ENCODE assay signal across 9 cellular contexts in the genomic region with DNA sequence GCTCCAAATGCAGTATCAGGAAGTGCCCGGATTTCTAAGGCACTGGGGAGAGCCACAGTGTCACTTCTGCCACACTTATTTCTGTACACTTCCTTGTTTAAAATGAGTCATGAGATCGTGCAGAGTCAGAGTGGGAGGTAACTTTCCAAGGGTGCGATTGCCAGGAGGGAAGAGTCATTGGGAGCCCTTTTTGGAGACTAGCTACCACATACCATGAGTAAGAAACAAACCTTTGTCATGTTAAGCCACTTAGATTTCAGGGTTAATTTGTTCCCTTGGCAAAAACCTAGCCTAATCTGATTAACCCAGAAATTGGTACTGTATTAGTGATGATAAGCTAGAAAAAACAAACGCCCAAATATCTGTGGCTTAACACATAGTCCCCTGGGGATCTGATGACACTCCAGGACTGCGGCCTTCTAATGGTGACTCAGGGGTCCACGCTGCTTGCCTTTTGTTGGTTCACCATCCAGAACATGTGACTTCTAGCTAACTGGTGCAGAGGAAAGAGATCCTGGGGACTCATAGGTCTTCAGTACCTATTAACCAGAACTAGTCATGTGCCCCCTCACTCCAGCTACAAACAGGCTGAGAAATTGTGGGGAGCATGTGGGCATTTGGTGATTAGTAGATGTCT. TPM values are rescaled to one million over a fixed set of nuclear protein-coding genes. Genes with fewer than 3 reads are reported as not detected.
DNase-seq lines count a peak whose midpoint lies in the region; ATAC-seq and TF ChIP-seq lines count a peak whose summit lies in the region.
"Had no signal": no experiment of that assay in that cellular context is flagged by ENCODE, and none has a peak within 500 bp of the region (broad histone marks: within the 10 kb centered on the region; RNA-seq: fewer than 3 reads in every experiment).

No MANE protein-coding gene starts in this region.

- TF ChIP-seq CTCF in Calu3 (IDR thresholded peaks at IDR 0.05; ENCODE audit: unreplicated experiment) (no peak), sigmoid colon (IDR thresholded peaks at IDR 0.05) (no peak)

- no peak for TF ChIP-seq EP300 in sigmoid colon (IDR thresholded peaks at IDR 0.05)

- 39 to 60% methylated on average over 6 of the region's 6 CpGs for WGBS in sigmoid colon, 2 donors

- H3K27ac Mint-ChIP-seq in Calu3 (ENCODE audit: unreplicated experiment): peak overlapping the region; percentile 97

- no peaks in the 10 kb centered on the region for H3K27me3 Mint-ChIP-seq in Calu3 (ENCODE audit: unreplicated experiment)

- ATAC-seq in HG03469 (IDR thresholded peaks at IDR 0.05; ENCODE audit: unreplicated experiment): peak; percentile 81
- ATAC-seq in HG02852 (IDR thresholded peaks at IDR 0.05; ENCODE audit: unreplicated experiment): no peak

- H3K27me3 ChIP-seq in mucosa of rectum (ENCODE audit: control insufficient read depth in 2 of 2, insufficient read depth in 2 of 2, low read length in 2 of 2) (no peaks in the 10 kb centered on the region), sigmoid colon (no peaks in the 10 kb centered on the region)

- peaks cover 5% of the 10 kb centered on the region for H3K36me3 Mint-ChIP-seq in Calu3 (ENCODE audit: insufficient read depth, unreplicated experiment)

- no peak for TF ChIP-seq POLR2A in sigmoid colon (IDR thresholded peaks at IDR 0.05)

- H3K9me3 Mint-ChIP-seq in Calu3 (ENCODE audit: low read depth, unreplicated experiment): peaks cover 2% of the 10 kb centered on the region

- CTCF ChIA-PET in Calu3 (lab: Charles Lee): interaction anchor here (0.6 kb wide), 1 partner anchor 105 kb away, joined by 3 read pairs; no protein-coding TSS in a partner anchor

- H3K4me1 ChIP-seq in mucosa of rectum (ENCODE audit: control insufficient read depth in 2 of 2, insufficient read depth in 2 of 2, low read length in 2 of 2) (peaks cover 3 to 11% of the 10 kb centered on the region in 2 donors), sigmoid colon (peaks cover 0 to 16% (median 5%) of the 10 kb centered on the region in 4 donors)

- H3K36me3 ChIP-seq in mucosa of rectum (ENCODE audit: control insufficient read depth in 2 of 2, insufficient read depth in 2 of 2, low read length in 2 of 2) (no peaks in the 10 kb centered on the region), sigmoid colon (no peaks in the 10 kb centered on the region)

- peak; percentile 68 for DNase-seq in Calu3
- DNase-seq in astrocyte of the hippocampus (ENCODE audit: low read depth, low spot score): peak; percentile 87
- DNase-seq in stimulated activated CD4-positive, alpha-beta T cell treated with anti-CD3 and anti-CD28 coated beads, Interleukin-2, amount 100 ng/mL, for 24 hours: no peak
- DNase-seq in sigmoid colon: no peak
- no peak for DNase-seq in amygdala (lab: John Stamatoyannopoulos, UW)
- DNase-seq: NCI-H510A treated with DMSO at 0.1 percent for 48 hours had no signal

- H3K27ac ChIP-seq in mucosa of rectum (ENCODE audit: low read depth in 2 of 2, low read length in 2 of 2): peak overlapping the region; percentile 64 to 71
- no peak overlapping the region for H3K27ac ChIP-seq in sigmoid colon

- H3K9ac ChIP-seq in mucosa of rectum (ENCODE audit: low read depth in 1 of 2, low read length in 2 of 2): no peak overlapping the region

- no peaks in the 10 kb centered on the region for H3K9me3 ChIP-seq in mucosa of rectum (ENCODE audit: control insufficient read depth in 2 of 2, low read length in 2 of 2)
- no peaks in the 10 kb centered on the region for H3K9me3 ChIP-seq in sigmoid colon

- no TSS peak for BruUV-seq in Calu3 (replicated peaks; lab: Mats Ljungman, UMichigan)

- intact Hi-C loops in Calu3 (cut with micrococcal nuclease; ENCODE audit: unreplicated experiment) (loop anchor here (5.0 to 10.0 kb wide), 2 partner anchors 46 to 87 kb away; no protein-coding TSS in a partner anchor), sigmoid colon (cut with DNase I) (no loop called here)

- H3K4me3 Mint-ChIP-seq in Calu3 (ENCODE audit: low read depth, unreplicated experiment): peak overlapping the region; percentile 13

- H3K4me3 ChIP-seq in mucosa of rectum (ENCODE audit: low read length in 2 of 2) (peak overlapping the region; percentile 9 to 22), sigmoid colon (no peak overlapping the region)

- H3K4me1 Mint-ChIP-seq in Calu3 (ENCODE audit: low read depth, unreplicated experiment): peaks cover 23% of the 10 kb centered on the region

RNA-seq across cellular contexts. Expression of gene TLE1, which starts 48.6 kb away (rescaled TPM):
- total RNA-seq in Calu3 (2022) (46.1 and 46.2 TPM in 2 replicates), sigmoid colon (10 to 100 TPM; 45.7 to 54.6 (median 50.6) TPM)
- polyA plus RNA-seq in sigmoid colon: 10 to 100 TPM; 28.9 to 43.4 (median 30.0) TPM

Comparison
In these comparisons a context has a peak if more than half of its experiments do, and no peak if none do; other contexts are left out.
1. DNase-seq: peak in Calu3 (single experiment) and astrocyte of the hippocampus (single experiment); none in stimulated activated CD4-positive, alpha-beta T cell treated with anti-CD3 and anti-CD28 coated beads, Interleukin-2, amount 100 ng/mL, for 24 hours (0 of 2), sigmoid colon (single experiment) and amygdala (0 of 56).
2. H3K27ac ChIP-seq: peak in mucosa of rectum (2 of 2); none in sigmoid colon (0 of 4).
3. H3K4me3 ChIP-seq: peak in mucosa of rectum (2 of 2); none in sigmoid colon (0 of 4).